ENCODE assay signal across 3 cellular contexts in the genomic region with DNA sequence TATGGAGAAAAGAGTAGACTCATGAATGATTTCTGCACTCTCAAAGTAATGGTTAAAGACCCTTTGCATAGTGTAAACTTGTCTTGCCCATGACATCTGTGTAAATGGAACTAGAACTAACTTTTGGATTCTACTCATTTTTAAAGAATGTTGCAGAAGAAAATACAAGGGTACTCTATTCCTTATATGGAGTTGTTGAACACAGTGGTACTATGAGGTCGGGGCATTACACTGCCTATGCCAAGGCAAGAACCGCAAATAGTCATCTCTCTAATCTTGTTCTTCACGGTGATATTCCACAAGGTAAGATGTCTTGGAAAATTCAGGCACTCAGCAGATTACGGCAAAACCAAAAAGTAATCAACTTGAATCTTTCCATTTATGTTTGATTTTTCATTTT.
TF ChIP-seq lines count a peak whose summit lies in the region.

No MANE protein-coding gene starts in this region.

TF ChIP-seq in SK-N-SH treated with all-trans-retinoic acid at 6 μM for 48 hours, 23 proteins besides CTCF, POLR2A, EP300 and RAD21 (continues in another document):
- no peak for TF ChIP-seq ZNF565 (CRISPR knock-in tag; conservative IDR thresholded peaks at IDR 0.05; ENCODE audit: low read depth)
- no peak for TF ChIP-seq ZFP30 (CRISPR knock-in tag; IDR thresholded peaks at IDR 0.05)
- no peak for TF ChIP-seq SNAI2 (CRISPR knock-in tag; IDR thresholded peaks at IDR 0.05)
- TF ChIP-seq ZNF8 (CRISPR knock-in tag; IDR thresholded peaks at IDR 0.05) = no peak
- TF ChIP-seq, protein P1, sequence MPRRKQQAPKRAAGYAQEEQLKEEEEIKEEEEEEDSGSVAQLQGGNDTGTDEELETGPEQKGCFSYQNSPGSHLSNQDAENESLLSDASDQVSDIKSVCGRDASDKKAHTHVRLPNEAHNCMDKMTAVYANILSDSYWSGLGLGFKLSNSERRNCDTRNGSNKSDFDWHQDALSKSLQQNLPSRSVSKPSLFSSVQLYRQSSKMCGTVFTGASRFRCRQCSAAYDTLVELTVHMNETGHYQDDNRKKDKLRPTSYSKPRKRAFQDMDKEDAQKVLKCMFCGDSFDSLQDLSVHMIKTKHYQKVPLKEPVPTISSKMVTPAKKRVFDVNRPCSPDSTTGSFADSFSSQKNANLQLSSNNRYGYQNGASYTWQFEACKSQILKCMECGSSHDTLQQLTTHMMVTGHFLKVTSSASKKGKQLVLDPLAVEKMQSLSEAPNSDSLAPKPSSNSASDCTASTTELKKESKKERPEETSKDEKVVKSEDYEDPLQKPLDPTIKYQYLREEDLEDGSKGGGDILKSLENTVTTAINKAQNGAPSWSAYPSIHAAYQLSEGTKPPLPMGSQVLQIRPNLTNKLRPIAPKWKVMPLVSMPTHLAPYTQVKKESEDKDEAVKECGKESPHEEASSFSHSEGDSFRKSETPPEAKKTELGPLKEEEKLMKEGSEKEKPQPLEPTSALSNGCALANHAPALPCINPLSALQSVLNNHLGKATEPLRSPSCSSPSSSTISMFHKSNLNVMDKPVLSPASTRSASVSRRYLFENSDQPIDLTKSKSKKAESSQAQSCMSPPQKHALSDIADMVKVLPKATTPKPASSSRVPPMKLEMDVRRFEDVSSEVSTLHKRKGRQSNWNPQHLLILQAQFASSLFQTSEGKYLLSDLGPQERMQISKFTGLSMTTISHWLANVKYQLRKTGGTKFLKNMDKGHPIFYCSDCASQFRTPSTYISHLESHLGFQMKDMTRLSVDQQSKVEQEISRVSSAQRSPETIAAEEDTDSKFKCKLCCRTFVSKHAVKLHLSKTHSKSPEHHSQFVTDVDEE (CRISPR knock-in tag; IDR thresholded peaks at IDR 0.05) = no peak
- TF ChIP-seq ISL1 (CRISPR knock-in tag; IDR thresholded peaks at IDR 0.05) = no peak
- TF ChIP-seq, protein P2, sequence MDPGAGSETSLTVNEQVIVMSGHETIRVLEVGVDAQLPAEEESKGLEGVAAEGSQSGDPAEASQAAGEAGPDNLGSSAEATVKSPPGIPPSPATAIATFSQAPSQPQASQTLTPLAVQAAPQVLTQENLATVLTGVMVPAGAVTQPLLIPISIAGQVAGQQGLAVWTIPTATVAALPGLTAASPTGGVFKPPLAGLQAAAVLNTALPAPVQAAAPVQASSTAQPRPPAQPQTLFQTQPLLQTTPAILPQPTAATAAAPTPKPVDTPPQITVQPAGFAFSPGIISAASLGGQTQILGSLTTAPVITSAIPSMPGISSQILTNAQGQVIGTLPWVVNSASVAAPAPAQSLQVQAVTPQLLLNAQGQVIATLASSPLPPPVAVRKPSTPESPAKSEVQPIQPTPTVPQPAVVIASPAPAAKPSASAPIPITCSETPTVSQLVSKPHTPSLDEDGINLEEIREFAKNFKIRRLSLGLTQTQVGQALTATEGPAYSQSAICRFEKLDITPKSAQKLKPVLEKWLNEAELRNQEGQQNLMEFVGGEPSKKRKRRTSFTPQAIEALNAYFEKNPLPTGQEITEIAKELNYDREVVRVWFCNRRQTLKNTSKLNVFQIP (CRISPR knock-in tag; IDR thresholded peaks at IDR 0.05; ENCODE audit: borderline replicate concordance, low read depth) = no peak
- TF ChIP-seq TOX (CRISPR knock-in tag; IDR thresholded peaks at IDR 0.05; ENCODE audit: borderline replicate concordance) = no peak
- TF ChIP-seq CSDC2 (CRISPR knock-in tag; IDR thresholded peaks at IDR 0.05) = no peak
- TF ChIP-seq, protein P3, sequence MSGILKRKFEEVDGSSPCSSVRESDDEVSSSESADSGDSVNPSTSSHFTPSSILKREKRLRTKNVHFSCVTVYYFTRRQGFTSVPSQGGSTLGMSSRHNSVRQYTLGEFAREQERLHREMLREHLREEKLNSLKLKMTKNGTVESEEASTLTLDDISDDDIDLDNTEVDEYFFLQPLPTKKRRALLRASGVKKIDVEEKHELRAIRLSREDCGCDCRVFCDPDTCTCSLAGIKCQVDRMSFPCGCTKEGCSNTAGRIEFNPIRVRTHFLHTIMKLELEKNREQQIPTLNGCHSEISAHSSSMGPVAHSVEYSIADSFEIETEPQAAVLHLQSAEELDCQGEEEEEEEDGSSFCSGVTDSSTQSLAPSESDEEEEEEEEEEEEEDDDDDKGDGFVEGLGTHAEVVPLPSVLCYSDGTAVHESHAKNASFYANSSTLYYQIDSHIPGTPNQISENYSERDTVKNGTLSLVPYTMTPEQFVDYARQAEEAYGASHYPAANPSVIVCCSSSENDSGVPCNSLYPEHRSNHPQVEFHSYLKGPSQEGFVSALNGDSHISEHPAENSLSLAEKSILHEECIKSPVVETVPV (CRISPR knock-in tag; IDR thresholded peaks at IDR 0.05) = no peak
- TF ChIP-seq ARNTL (CRISPR knock-in tag; IDR thresholded peaks at IDR 0.05; ENCODE audit: borderline replicate concordance, low read depth) = no peak

TF ChIP-seq in SK-N-SH, 30 proteins besides CTCF, POLR2A, EP300 and RAD21:
- TF ChIP-seq, protein P4, sequence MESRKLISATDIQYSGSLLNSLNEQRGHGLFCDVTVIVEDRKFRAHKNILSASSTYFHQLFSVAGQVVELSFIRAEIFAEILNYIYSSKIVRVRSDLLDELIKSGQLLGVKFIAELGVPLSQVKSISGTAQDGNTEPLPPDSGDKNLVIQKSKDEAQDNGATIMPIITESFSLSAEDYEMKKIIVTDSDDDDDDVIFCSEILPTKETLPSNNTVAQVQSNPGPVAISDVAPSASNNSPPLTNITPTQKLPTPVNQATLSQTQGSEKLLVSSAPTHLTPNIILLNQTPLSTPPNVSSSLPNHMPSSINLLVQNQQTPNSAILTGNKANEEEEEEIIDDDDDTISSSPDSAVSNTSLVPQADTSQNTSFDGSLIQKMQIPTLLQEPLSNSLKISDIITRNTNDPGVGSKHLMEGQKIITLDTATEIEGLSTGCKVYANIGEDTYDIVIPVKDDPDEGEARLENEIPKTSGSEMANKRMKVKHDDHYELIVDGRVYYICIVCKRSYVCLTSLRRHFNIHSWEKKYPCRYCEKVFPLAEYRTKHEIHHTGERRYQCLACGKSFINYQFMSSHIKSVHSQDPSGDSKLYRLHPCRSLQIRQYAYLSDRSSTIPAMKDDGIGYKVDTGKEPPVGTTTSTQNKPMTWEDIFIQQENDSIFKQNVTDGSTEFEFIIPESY (IDR thresholded peaks at IDR 0.05; ENCODE audit: borderline replicate concordance, low read depth) = no peak
- TF ChIP-seq TEAD4 (IDR thresholded peaks at IDR 0.05; ENCODE audit: borderline replicate concordance, insufficient read depth) (no peak), RFX5 (IDR thresholded peaks at IDR 0.05; ENCODE audit: low read length) (no peak), RXRA (IDR thresholded peaks at IDR 0.05; ENCODE audit: borderline replicate concordance, low read depth) (no peak), FOXJ3 (CRISPR knock-in tag; IDR thresholded peaks at IDR 0.05) (no peak), GATA2 (CRISPR knock-in tag; IDR thresholded peaks at IDR 0.05) (no peak), EZH2phosphoT487 (IDR thresholded peaks at IDR 0.05; ENCODE audit: borderline replicate concordance, low read depth) (no peak), SMC3 (IDR thresholded peaks at IDR 0.05; ENCODE audit: low read depth, low read length) (no peak)
- TF ChIP-seq, protein P5, sequence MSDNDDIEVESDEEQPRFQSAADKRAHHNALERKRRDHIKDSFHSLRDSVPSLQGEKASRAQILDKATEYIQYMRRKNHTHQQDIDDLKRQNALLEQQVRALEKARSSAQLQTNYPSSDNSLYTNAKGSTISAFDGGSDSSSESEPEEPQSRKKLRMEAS (IDR thresholded peaks at IDR 0.05; ENCODE audit: low read depth) = no peak
- TF ChIP-seq, protein P6, sequence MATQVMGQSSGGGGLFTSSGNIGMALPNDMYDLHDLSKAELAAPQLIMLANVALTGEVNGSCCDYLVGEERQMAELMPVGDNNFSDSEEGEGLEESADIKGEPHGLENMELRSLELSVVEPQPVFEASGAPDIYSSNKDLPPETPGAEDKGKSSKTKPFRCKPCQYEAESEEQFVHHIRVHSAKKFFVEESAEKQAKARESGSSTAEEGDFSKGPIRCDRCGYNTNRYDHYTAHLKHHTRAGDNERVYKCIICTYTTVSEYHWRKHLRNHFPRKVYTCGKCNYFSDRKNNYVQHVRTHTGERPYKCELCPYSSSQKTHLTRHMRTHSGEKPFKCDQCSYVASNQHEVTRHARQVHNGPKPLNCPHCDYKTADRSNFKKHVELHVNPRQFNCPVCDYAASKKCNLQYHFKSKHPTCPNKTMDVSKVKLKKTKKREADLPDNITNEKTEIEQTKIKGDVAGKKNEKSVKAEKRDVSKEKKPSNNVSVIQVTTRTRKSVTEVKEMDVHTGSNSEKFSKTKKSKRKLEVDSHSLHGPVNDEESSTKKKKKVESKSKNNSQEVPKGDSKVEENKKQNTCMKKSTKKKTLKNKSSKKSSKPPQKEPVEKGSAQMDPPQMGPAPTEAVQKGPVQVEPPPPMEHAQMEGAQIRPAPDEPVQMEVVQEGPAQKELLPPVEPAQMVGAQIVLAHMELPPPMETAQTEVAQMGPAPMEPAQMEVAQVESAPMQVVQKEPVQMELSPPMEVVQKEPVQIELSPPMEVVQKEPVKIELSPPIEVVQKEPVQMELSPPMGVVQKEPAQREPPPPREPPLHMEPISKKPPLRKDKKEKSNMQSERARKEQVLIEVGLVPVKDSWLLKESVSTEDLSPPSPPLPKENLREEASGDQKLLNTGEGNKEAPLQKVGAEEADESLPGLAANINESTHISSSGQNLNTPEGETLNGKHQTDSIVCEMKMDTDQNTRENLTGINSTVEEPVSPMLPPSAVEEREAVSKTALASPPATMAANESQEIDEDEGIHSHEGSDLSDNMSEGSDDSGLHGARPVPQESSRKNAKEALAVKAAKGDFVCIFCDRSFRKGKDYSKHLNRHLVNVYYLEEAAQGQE (IDR thresholded peaks at IDR 0.05; ENCODE audit: low read depth, low read length) = no peak
- TF ChIP-seq, protein P7, sequence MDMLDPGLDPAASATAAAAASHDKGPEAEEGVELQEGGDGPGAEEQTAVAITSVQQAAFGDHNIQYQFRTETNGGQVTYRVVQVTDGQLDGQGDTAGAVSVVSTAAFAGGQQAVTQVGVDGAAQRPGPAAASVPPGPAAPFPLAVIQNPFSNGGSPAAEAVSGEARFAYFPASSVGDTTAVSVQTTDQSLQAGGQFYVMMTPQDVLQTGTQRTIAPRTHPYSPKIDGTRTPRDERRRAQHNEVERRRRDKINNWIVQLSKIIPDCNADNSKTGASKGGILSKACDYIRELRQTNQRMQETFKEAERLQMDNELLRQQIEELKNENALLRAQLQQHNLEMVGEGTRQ (IDR thresholded peaks at IDR 0.05; ENCODE audit: borderline replicate concordance, low read depth, low read length) = no peak

TF ChIP-seq in GM12878, 131 proteins besides CTCF, POLR2A, EP300 and RAD21:
- TF ChIP-seq BHLHE40 (IDR thresholded peaks at IDR 0.05; ENCODE audit: borderline replicate concordance in 1 of 2, low read depth in 2 of 2, low read length in 1 of 2) (no peak), TAF1 (IDR thresholded peaks at IDR 0.05; ENCODE audit: borderline replicate concordance, low read depth, low read length) (no peak), BMI1 (IDR thresholded peaks at IDR 0.05; ENCODE audit: borderline replicate concordance) (no peak), RFX5 (IDR thresholded peaks at IDR 0.05; ENCODE audit: low read depth, low read length) (no peak), EED (IDR thresholded peaks at IDR 0.05; ENCODE audit: low read depth) (no peak), NR2F1 (conservative IDR thresholded peaks at IDR 0.05) (no peak), CREM (IDR thresholded peaks at IDR 0.05; ENCODE audit: low read depth) (no peak), NFIC (IDR thresholded peaks at IDR 0.05; ENCODE audit: low read depth, low read length) (no peak), BRCA1 (IDR thresholded peaks at IDR 0.05; ENCODE audit: low read depth, low read length) (no peak), SMAD5 (IDR thresholded peaks at IDR 0.05; ENCODE audit: low read depth) (no peak)
- TF ChIP-seq, protein P5 (IDR thresholded peaks at IDR 0.05; ENCODE audit: low read depth, low read length) = no peak
- TF ChIP-seq, protein P8, sequence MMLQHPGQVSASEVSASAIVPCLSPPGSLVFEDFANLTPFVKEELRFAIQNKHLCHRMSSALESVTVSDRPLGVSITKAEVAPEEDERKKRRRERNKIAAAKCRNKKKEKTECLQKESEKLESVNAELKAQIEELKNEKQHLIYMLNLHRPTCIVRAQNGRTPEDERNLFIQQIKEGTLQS (IDR thresholded peaks at IDR 0.05; ENCODE audit: borderline replicate concordance, extremely low read depth, low read depth, low read length) = no peak
